In genomic region chr3:38347421-38348200, GRCh38 we compare ENCODE assay signal across 8 cellular contexts. TPM values are rescaled to one million over a fixed set of nuclear protein-coding genes. Genes with fewer than 3 reads are reported as not detected.
DNase-seq lines count a peak whose midpoint lies in the region; TF ChIP-seq lines count a peak whose summit lies in the region.

No MANE protein-coding gene starts in this region.

- WGBS in trophoblast cell (ENCODE audit: extremely low coverage, insufficient coverage, insufficient read length): no CpG with 5 or more reads among the region's 19 CpGs

- H3K4ac ChIP-seq in trophoblast cell (ENCODE audit: low read depth, low read length): no peak overlapping the region

- H3K4me2 ChIP-seq in DOHH2 (ENCODE audit: low read length): peak overlapping the region; percentile 83
- peak overlapping the region; percentile 76 for H3K4me2 ChIP-seq in OCI-LY3 (ENCODE audit: low read length)
- peak overlapping the region; percentile 76 for H3K4me2 ChIP-seq in trophoblast cell (ENCODE audit: low read length)

- no peak overlapping the region for H2BK5ac ChIP-seq in trophoblast cell (ENCODE audit: low read depth, low read length, poor library complexity)

- no peak overlapping the region for H3K18ac ChIP-seq in trophoblast cell (ENCODE audit: low read length)

- no peak for DNase-seq in epithelial cell of proximal tubule (ENCODE audit: low read depth)
- peak in 1 of 2 donors; percentile 12 for DNase-seq in trophoblast cell
- DNase-seq in epidermal melanocyte (ENCODE audit: insufficient read length, low spot score): no peak
- no peak for DNase-seq in NCI-H82 (lab: John Stamatoyannopoulos, UW)
- DNase-seq in cerebellum (ENCODE audit: low spot score): no peak
- no peak for DNase-seq in SHP77 treated with DMSO at 0.1 percent for 48 hours (lab: John Stamatoyannopoulos, UW)

- peaks cover 20% of the 10 kb centered on the region for H3K4me1 ChIP-seq in DOHH2 (ENCODE audit: control insufficient read depth, low read length)
- H3K4me1 ChIP-seq in OCI-LY3 (ENCODE audit: low read length): peaks cover 22% of the 10 kb centered on the region
- H3K4me1 ChIP-seq in trophoblast cell (ENCODE audit: control insufficient read depth in 1 of 2, insufficient read depth in 2 of 2, low read length in 2 of 2): no peaks in the 10 kb centered on the region

- peak overlapping the region; percentile 85 for H3K4me3 ChIP-seq in DOHH2 (ENCODE audit: low read length)
- peak overlapping the region; percentile 84 for H3K4me3 ChIP-seq in OCI-LY3 (ENCODE audit: low read length)
- peak overlapping the region; percentile 79 for H3K4me3 ChIP-seq in epithelial cell of proximal tubule (ENCODE audit: low read depth, low read length)
- H3K4me3 ChIP-seq in trophoblast cell (ENCODE audit: low read depth, low read length): no peak overlapping the region

- H2AK5ac ChIP-seq in trophoblast cell (ENCODE audit: low read length): no peak overlapping the region

- H3K79me1 ChIP-seq in trophoblast cell (ENCODE audit: low read length): no peaks in the 10 kb centered on the region

- H3K36me3 ChIP-seq in DOHH2 (ENCODE audit: control insufficient read depth, low read length) (peaks cover 26% of the 10 kb centered on the region), OCI-LY3 (replicated peaks; ENCODE audit: low read depth, low read length) (peaks cover 35% of the 10 kb centered on the region), trophoblast cell (ENCODE audit: control insufficient read depth in 1 of 2, insufficient read depth in 2 of 2, low read length in 2 of 2) (no peaks in the 10 kb centered on the region)

- H3K9ac ChIP-seq in OCI-LY3 (ENCODE audit: low read length) (peak overlapping the region; percentile 88), trophoblast cell (ENCODE audit: low read length) (no peak overlapping the region)

- H3K9me3 ChIP-seq in DOHH2 (ENCODE audit: control insufficient read depth, insufficient read depth, low read length) (no peaks in the 10 kb centered on the region), OCI-LY3 (ENCODE audit: insufficient read depth, low read length) (0 out of 2 replicates have a peak, but pooled peaks cover 5% of the 10 kb centered on the region), trophoblast cell (ENCODE audit: insufficient read depth, low read depth, low read length) (no peaks in the 10 kb centered on the region)

- H3K79me2 ChIP-seq in DOHH2 (ENCODE audit: control insufficient read depth, low read length) (peaks cover 22% of the 10 kb centered on the region), OCI-LY3 (ENCODE audit: low read length) (peaks cover 43% of the 10 kb centered on the region), trophoblast cell (ENCODE audit: control insufficient read depth, insufficient read depth, low read length, poor library complexity) (peaks cover 2% of the 10 kb centered on the region)

- H3K27ac ChIP-seq in DOHH2 (ENCODE audit: low read depth, low read length): no peak overlapping the region
- H3K27ac ChIP-seq in OCI-LY3 (ENCODE audit: low read length): peak overlapping the region; percentile 14; the same call in 1 of the 2 replicates
- no peak overlapping the region for H3K27ac ChIP-seq in trophoblast cell (ENCODE audit: low read depth, low read length)

- no peaks in the 10 kb centered on the region for H3K27me3 ChIP-seq in DOHH2 (ENCODE audit: control insufficient read depth, low read length)
- no peaks in the 10 kb centered on the region for H3K27me3 ChIP-seq in OCI-LY3 (ENCODE audit: low read depth, low read length)
- no peaks in the 10 kb centered on the region for H3K27me3 ChIP-seq in trophoblast cell (ENCODE audit: insufficient read depth, low read length)

- H4K8ac ChIP-seq in trophoblast cell (ENCODE audit: low read depth, low read length): no peak overlapping the region

- H2AFZ ChIP-seq in OCI-LY3 (ENCODE audit: low read depth, low read length) (peak overlapping the region; percentile 69), trophoblast cell (ENCODE audit: insufficient read depth, low read length, poor library complexity) (no peak overlapping the region)

- no peak overlapping the region for H4K91ac ChIP-seq in trophoblast cell (ENCODE audit: low read depth, low read length)

- no peak overlapping the region for H2BK120ac ChIP-seq in trophoblast cell (ENCODE audit: insufficient read depth, low read length, poor library complexity)

- H4K20me1 ChIP-seq in DOHH2 (ENCODE audit: control insufficient read depth, insufficient read depth, low read depth, low read length): no peaks in the 10 kb centered on the region
- no peaks in the 10 kb centered on the region for H4K20me1 ChIP-seq in OCI-LY3 (ENCODE audit: insufficient read depth, low read length)

- H3K23ac ChIP-seq in trophoblast cell (ENCODE audit: low read length): no peak overlapping the region

- H3K9me2 ChIP-seq in DOHH2 (replicated peaks; ENCODE audit: control insufficient read depth, low read length): no peaks in the 10 kb centered on the region

- H3F3A ChIP-seq in DOHH2 (ENCODE audit: control insufficient read depth, insufficient read depth): no peaks in the 10 kb centered on the region

- no peak overlapping the region for H2BK12ac ChIP-seq in trophoblast cell (ENCODE audit: low read length)

- TF ChIP-seq CTCF in DOHH2 (IDR thresholded peaks at IDR 0.05; ENCODE audit: low read depth, low read length, poor library complexity, severe bottlenecking) (no peak), OCI-LY3 (IDR thresholded peaks at IDR 0.05; ENCODE audit: low read depth, low read length) (no peak), epithelial cell of proximal tubule (conservative IDR thresholded peaks at IDR 0.05; ENCODE audit: low read depth, low read length) (no peak)

- no peak overlapping the region for H3K14ac ChIP-seq in trophoblast cell (ENCODE audit: low read length)

- H4K12ac ChIP-seq in trophoblast cell (ENCODE audit: low read depth, low read length): no peak overlapping the region

RNA-seq across cellular contexts. Expression of gene XYLB, which starts 1.0 kb away (rescaled TPM):
- total RNA-seq in epithelial cell of proximal tubule (2.5 and 7.8 TPM in 2 replicates), cerebellum (12.0 TPM)
- polyA plus RNA-seq in trophoblast cell (2013): 2.2 and 2.4 TPM in 2 replicates
